19 cellular contexts compared by ENCODE assay signal in genomic region chr17:13735444-13735843, GRCh38.
DNase-seq lines count a peak whose midpoint lies in the region; ATAC-seq and TF ChIP-seq lines count a peak whose summit lies in the region.
"Had no signal": no experiment of that assay in that cellular context is flagged by ENCODE, and none has a peak within 500 bp of the region (broad histone marks: within the 10 kb centered on the region; RNA-seq: fewer than 3 reads in every experiment).

No MANE protein-coding gene starts in this region.

- H3K27me3 ChIP-seq in BE2C (no peaks in the 10 kb centered on the region), brain microvascular endothelial cell (replicated peaks) (no peaks in the 10 kb centered on the region)
- H3K27me3 ChIP-seq: gastrocnemius medialis had no signal

- H3K27ac ChIP-seq in brain microvascular endothelial cell = no peak overlapping the region
- H3K27ac ChIP-seq: gastrocnemius medialis, PC-9 had no signal

- H3K4me1 ChIP-seq in BE2C = no peaks in the 10 kb centered on the region
- H3K4me1 ChIP-seq: gastrocnemius medialis had no signal

- in situ Hi-C loops in brain microvascular endothelial cell (cut with HindIII; ENCODE audit: low pct_ligation_motif_present, low sequenced_read_pairs) (no loop called here), KBM-7 (cut with MboI; ENCODE audit: low pct_unique_long_range_greater_than_20kb, low sequenced_read_pairs) (no loop called here)

- H3K9me3 ChIP-seq in BE2C = no peaks in the 10 kb centered on the region
- H3K9me3 ChIP-seq: gastrocnemius medialis had no signal

- H3K4me3 ChIP-seq in BE2C (ENCODE audit: low read depth, low read length) = no peak overlapping the region
- no peak overlapping the region for H3K4me3 ChIP-seq in HFF-Myc (replicated peaks; ENCODE audit: low read depth, low read length)
- no peak overlapping the region for H3K4me3 ChIP-seq in brain microvascular endothelial cell (ENCODE audit: low read depth, low read length)
- H3K4me3 ChIP-seq: gastrocnemius medialis, PC-9 had no signal

- H3K36me3 ChIP-seq in BE2C (no peaks in the 10 kb centered on the region), brain microvascular endothelial cell (replicated peaks) (no peaks in the 10 kb centered on the region)
- H3K36me3 ChIP-seq: gastrocnemius medialis had no signal

- TF ChIP-seq CTCF in BE2C (IDR thresholded peaks at IDR 0.05; ENCODE audit: low read depth, low read length) = peak; percentile 29; the same call in 1 of the 2 replicates
- peak; percentile 46 for TF ChIP-seq CTCF in HFF-Myc (IDR thresholded peaks at IDR 0.05; ENCODE audit: low read depth, low read length, missing control alignments)
- TF ChIP-seq CTCF in brain microvascular endothelial cell (IDR thresholded peaks at IDR 0.05; ENCODE audit: low read depth, low read length, missing control alignments) = peak; percentile 9
- no peak for TF ChIP-seq CTCF in omental fat pad (IDR thresholded peaks at IDR 0.05)

- ATAC-seq in omental fat pad (ENCODE audit: low FRiP score) = no peak
- ATAC-seq: gastrocnemius medialis, HCT116 had no signal

- DNase-seq in BE2C (no peak), HFF-Myc (ENCODE audit: extremely low read depth, low read depth) (peak; percentile 61), brain microvascular endothelial cell (no peak), islet precursor cell (peak; percentile 83), T-helper 1 cell (no peak), omental fat pad (ENCODE audit: low spot score) (no peak), ureter (ENCODE audit: low spot score) (no peak), KBM-7 (no peak)
- DNase-seq: activated CD4-positive, alpha-beta memory T cell treated with anti-CD3 and anti-CD28 coated beads for 36 hours; AML-193; Calu3; central memory CD4-positive, alpha-beta T cell; gastrocnemius medialis; mammary epithelial cell; MM.1S; NCI-H187; PC-9; SW 1271 had no signal

Comparison
In these comparisons a context has a peak if more than half of its experiments do, and no peak if none do; other contexts are left out.
1. DNase-seq: peak in HFF-Myc (single experiment) and islet precursor cell (single experiment); none in BE2C (single experiment), brain microvascular endothelial cell (single experiment), T-helper 1 cell (0 of 5), omental fat pad (single experiment), ureter (single experiment) and KBM-7 (single experiment).
2. CTCF ChIP-seq: peak in BE2C (single experiment), HFF-Myc (single experiment) and brain microvascular endothelial cell (single experiment); none in omental fat pad (0 of 3).